29 cellular contexts compared by ENCODE assay signal in the genomic region with DNA sequence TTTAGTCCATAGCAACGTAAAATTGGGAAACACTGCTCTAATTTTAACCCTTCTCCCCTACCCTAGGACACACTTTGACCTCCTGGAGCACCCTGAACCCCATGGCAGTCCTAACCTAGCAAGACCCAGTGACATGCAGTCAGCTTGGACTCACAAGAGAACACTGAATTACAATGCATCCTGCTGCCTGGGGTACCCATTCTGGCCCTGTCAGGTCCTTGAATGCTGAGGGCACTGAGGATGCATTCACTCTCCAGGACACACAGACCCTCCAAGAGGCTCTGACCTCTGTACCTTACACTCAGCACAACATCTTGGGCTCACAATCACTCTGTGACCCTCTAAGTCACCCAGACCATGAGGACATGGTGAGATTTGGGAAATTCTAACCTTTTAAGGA. TPM values are rescaled to one million over a fixed set of nuclear protein-coding genes. Genes with fewer than 3 reads are reported as not detected.
"Had no signal": no experiment of that assay in that cellular context is flagged by ENCODE, and none has a peak within 500 bp of the region (broad histone marks: within the 10 kb centered on the region; RNA-seq: fewer than 3 reads in every experiment).

No MANE protein-coding gene starts in this region.

- H3K4me3 Mint-ChIP-seq: activated CD4-positive, alpha-beta memory T cell treated with anti-CD3 and anti-CD28 coated beads for 36 hours; activated CD4-positive, alpha-beta T cell treated with anti-CD3 and anti-CD28 coated beads, Interleukin-2, amount 10 ng/mL, durations not matched to agents 7 days and 5 days; activated naive CD8-positive, alpha-beta T cell; activated T-cell treated with anti-CD3 and anti-CD28 coated beads, Interleukin-2, amount 50 U/mL, for 4 hours; brain had no signal

- H3K9me3 Mint-ChIP-seq: activated CD4-positive, alpha-beta memory T cell treated with anti-CD3 and anti-CD28 coated beads for 36 hours; activated CD4-positive, alpha-beta T cell treated with anti-CD3 and anti-CD28 coated beads, Interleukin-2, amount 10 ng/mL, durations not matched to agents 7 days and 5 days; activated T-cell treated with anti-CD3 and anti-CD28 coated beads, Interleukin-2, amount 50 U/mL, for 4 hours; brain had no signal

- H3K4me3 ChIP-seq: cardiac muscle cell, MG63, SK-N-MC had no signal

- H3K27ac Mint-ChIP-seq: activated CD4-positive, alpha-beta memory T cell treated with anti-CD3 and anti-CD28 coated beads for 36 hours; activated CD4-positive, alpha-beta T cell treated with anti-CD3 and anti-CD28 coated beads, Interleukin-2, amount 10 ng/mL, durations not matched to agents 7 days and 5 days; activated naive CD8-positive, alpha-beta T cell; brain had no signal

- ATAC-seq: activated CD4-positive, CD25-positive, alpha-beta regulatory T cell treated with anti-CD3 and anti-CD28 coated beads, Interleukin-2, amount 50 U/mL, for 24 hours; activated T-cell treated with anti-CD3 and anti-CD28 coated beads, Interleukin-2, amount 50 U/mL, for 4 hours; Panc1; Right ventricle myocardium inferior had no signal

- H3K36me3 ChIP-seq: cardiac muscle cell, MG63 had no signal

- H3K9me3 ChIP-seq: MG63 had no signal

- H3K4me1 Mint-ChIP-seq: activated CD4-positive, alpha-beta T cell treated with anti-CD3 and anti-CD28 coated beads, Interleukin-2, amount 10 ng/mL, durations not matched to agents 7 days and 5 days; brain had no signal

- H3K27ac ChIP-seq: cardiac muscle cell, KMS-11, SK-N-MC had no signal

- H3K27me3 Mint-ChIP-seq: brain had no signal

- H3K36me3 Mint-ChIP-seq: activated CD4-positive, alpha-beta memory T cell treated with anti-CD3 and anti-CD28 coated beads for 36 hours; activated naive CD8-positive, alpha-beta T cell; brain had no signal

- DNase-seq: activated CD4-positive, alpha-beta memory T cell treated with anti-CD3 and anti-CD28 coated beads for 36 hours; activated CD4-positive, alpha-beta T cell treated with anti-CD3 and anti-CD28 coated beads, Interleukin-2, amount 10 ng/mL, durations not matched to agents 7 days and 5 days; activated CD8-positive, alpha-beta memory T cell treated with anti-CD3 and anti-CD28 coated beads for 24 hours; activated effector memory CD4-positive, alpha-beta T cell treated with anti-CD3 and anti-CD28 coated beads, Interleukin-2, amount 50 U/mL, for 16 hours; activated naive CD4-positive, alpha-beta T cell treated with Interleukin-2 at 50 U/mL for 16 hours; activated T-cell treated with anti-CD3 and anti-CD28 coated beads, Interleukin-2, amount 50 U/mL, for 4 hours; amygdala; MV-4-11; NCI-H1105; NCI-H1436; NCI-H1694 treated with DMSO at 0.1 percent for 48 hours; NCI-H2029 treated with DMSO at 0.1 percent for 48 hours; NCI-H345; NCI-H510A; NCI-H69; NK-92 treated with Interleukin-12 subunit alpha and Interleukin-12 subunit beta, amount 100 ng/mL, for 24 hours; RPMI8226; T-helper 1 cell had no signal

RNA-seq across cellular contexts. Expression of gene PROP1, which starts 1.8 kb away (rescaled TPM):
- total RNA-seq: activated CD4-positive, alpha-beta memory T cell treated with anti-CD3 and anti-CD28 coated beads for 36 hours; activated CD4-positive, alpha-beta T cell treated with anti-CD3 and anti-CD28 coated beads, Interleukin-2, amount 10 ng/mL, durations not matched to agents 7 days and 5 days; activated T-cell treated with anti-CD3 and anti-CD28 coated beads, Interleukin-2, amount 50 U/mL, for 4 hours; astrocyte; cardiac muscle cell; Right ventricle myocardium inferior; T-helper 2 cell treated with Interferon-gamma antibody and Interleukin-4, amounts not matched to agents 100 ng/mL and 5 ng/mL, for 36 hours had no signal
- polyA plus RNA-seq: cardiac muscle cell had no signal
